ENCODE assay signal across 1 cellular context in genomic region chr17:28935744-28936460, GRCh38.
TF ChIP-seq lines count a peak whose summit lies in the region.

No MANE protein-coding gene starts in this region.

TF ChIP-seq in IMR-90, 13 proteins besides CTCF, POLR2A, EP300 and RAD21 (continued from another document):
- TF ChIP-seq USF2 (IDR thresholded peaks at IDR 0.05; ENCODE audit: low read depth, low read length), result no peak
- TF ChIP-seq MAZ (IDR thresholded peaks at IDR 0.05; ENCODE audit: borderline replicate concordance, low read depth, low read length), result no peak
- no peak for TF ChIP-seq MAFK (IDR thresholded peaks at IDR 0.05; ENCODE audit: low read depth, low read length)
- TF ChIP-seq CHD1 (IDR thresholded peaks at IDR 0.05; ENCODE audit: low read depth, low read length), result no peak
- TF ChIP-seq, protein P1, sequence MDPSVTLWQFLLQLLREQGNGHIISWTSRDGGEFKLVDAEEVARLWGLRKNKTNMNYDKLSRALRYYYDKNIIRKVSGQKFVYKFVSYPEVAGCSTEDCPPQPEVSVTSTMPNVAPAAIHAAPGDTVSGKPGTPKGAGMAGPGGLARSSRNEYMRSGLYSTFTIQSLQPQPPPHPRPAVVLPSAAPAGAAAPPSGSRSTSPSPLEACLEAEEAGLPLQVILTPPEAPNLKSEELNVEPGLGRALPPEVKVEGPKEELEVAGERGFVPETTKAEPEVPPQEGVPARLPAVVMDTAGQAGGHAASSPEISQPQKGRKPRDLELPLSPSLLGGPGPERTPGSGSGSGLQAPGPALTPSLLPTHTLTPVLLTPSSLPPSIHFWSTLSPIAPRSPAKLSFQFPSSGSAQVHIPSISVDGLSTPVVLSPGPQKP (IDR thresholded peaks at IDR 0.05; ENCODE audit: borderline replicate concordance, low read depth, low read length), result no peak
- no peak for TF ChIP-seq SMC3 (IDR thresholded peaks at IDR 0.05; ENCODE audit: low read depth, low read length)
